ENCODE assay signal across 17 cellular contexts in genomic region chr10:14975672-14976273, GRCh38. TPM values are rescaled to one million over a fixed set of nuclear protein-coding genes. Genes with fewer than 3 reads are reported as not detected.
DNase-seq lines count a peak whose midpoint lies in the region; ATAC-seq, FAIRE-seq and TF ChIP-seq lines count a peak whose summit lies in the region.
"Had no signal": no experiment of that assay in that cellular context is flagged by ENCODE, and none has a peak within 500 bp of the region (broad histone marks: within the 10 kb centered on the region; RNA-seq: fewer than 3 reads in every experiment).

No MANE protein-coding gene starts in this region.

- no peak overlapping the region for H3K4me3 ChIP-seq in cardiac muscle cell
- no peak overlapping the region for H3K4me3 ChIP-seq in cardiac fibroblast (replicated peaks in 1 of 2; ENCODE audit: low read depth in 2 of 2, low read length in 2 of 2)
- H3K4me3 ChIP-seq: psoas muscle, upper lobe of left lung had no signal

- intact Hi-C loops in cardiac septum (cut with DNase I), result no loop called here

- ATAC-seq in GM21367 (IDR thresholded peaks at IDR 0.05; ENCODE audit: unreplicated experiment), result no peak
- ATAC-seq: psoas muscle had no signal

- no peaks in the 10 kb centered on the region for H3K9me3 ChIP-seq in cardiac muscle cell (ENCODE audit: low read depth)
- H3K9me3 ChIP-seq: psoas muscle, upper lobe of left lung had no signal

- no peak for FAIRE-seq in urothelium cell line (lab: Jason Lieb, UNC)

- H3K27me3 ChIP-seq in cardiac muscle cell, result peaks cover 21% of the 10 kb centered on the region
- H3K27me3 ChIP-seq: upper lobe of left lung had no signal

- DNase-seq in cardiac muscle cell (ENCODE audit: low read depth in 1 of 2, low spot score in 1 of 2), result no peak
- no peak for DNase-seq in cardiac septum (ENCODE audit: low spot score)
- peak; percentile 26 for DNase-seq in NAMALWA (ENCODE audit: low spot score)
- DNase-seq in cardiac fibroblast (ENCODE audit: low read depth in 2 of 2), result no peak
- peak; percentile 26 for DNase-seq in urothelium cell line (ENCODE audit: low spot score)
- no peak for DNase-seq in kidney tubule cell (ENCODE audit: low spot score)
- no peak for DNase-seq in NCI-H526 treated with DMSO at 0.1 percent for 48 hours (lab: John Stamatoyannopoulos, UW)
- DNase-seq: cortex of kidney; DMS79 treated with DMSO at 0.1 percent for 48 hours; HCEC 1CT; NCI-H510A; psoas muscle; Right ventricle myocardium superior; stimulated activated CD4-positive, alpha-beta T cell treated with anti-CD3 and anti-CD28 coated beads, Interleukin-1b, Interleukin-23, amount 100 ng/mL, for 48 hours; upper lobe of left lung had no signal

- H3K36me3 ChIP-seq in cardiac muscle cell, result no peaks in the 10 kb centered on the region
- H3K36me3 ChIP-seq: upper lobe of left lung had no signal

- H3K4me1 ChIP-seq in cardiac muscle cell (ENCODE audit: low read depth), result no peaks in the 10 kb centered on the region
- H3K4me1 ChIP-seq: psoas muscle, upper lobe of left lung had no signal

- TF ChIP-seq CTCF in cardiac muscle cell (IDR thresholded peaks at IDR 0.05; ENCODE audit: low read depth, low read length) (peak; percentile 11), cardiac fibroblast (IDR thresholded peaks at IDR 0.05; ENCODE audit: low read depth, low read length) (peak; percentile 14)

- no peak overlapping the region for H3K27ac ChIP-seq in cardiac muscle cell
- H3K27ac ChIP-seq: psoas muscle, upper lobe of left lung had no signal

RNA-seq across cellular contexts. Expression of gene MEIG1, which starts 16.6 kb away (rescaled TPM):
- total RNA-seq in cardiac muscle cell (1.2 TPM in 1 of 2 replicates, not detected in the other), cardiac septum (0.54 TPM)
- 3.0 and 4.2 TPM in 2 replicates for polyA plus RNA-seq in cardiac muscle cell
- total RNA-seq: mononuclear cell, psoas muscle, Right ventricle myocardium superior had no signal

RNA-seq across cellular contexts. Expression of gene DCLRE1C, which starts 21.9 kb away (rescaled TPM):
- 7.6 and 8.2 TPM in 2 replicates for total RNA-seq in cardiac muscle cell
- 14.8 and 16.6 TPM in 2 replicates for polyA plus RNA-seq in cardiac muscle cell
- 3.2 TPM for total RNA-seq in cardiac septum

Comparison
In these comparisons a context has a peak if more than half of its experiments do, and no peak if none do; other contexts are left out.
1. DNase-seq: peak in NAMALWA (single experiment) and urothelium cell line (single experiment); none in cardiac muscle cell (0 of 2), cardiac septum (single experiment), cardiac fibroblast (0 of 2), kidney tubule cell (single experiment) and NCI-H526 treated with DMSO at 0.1 percent for 48 hours (single experiment).